Comparison of ENCODE assay signal across 19 cellular contexts in genomic region chr2:121485039-121485438, GRCh38. TPM values are rescaled to one million over a fixed set of nuclear protein-coding genes. Genes with fewer than 3 reads are reported as not detected.
DNase-seq lines count a peak whose midpoint lies in the region; ATAC-seq and TF ChIP-seq lines count a peak whose summit lies in the region.
"Had no signal": no experiment of that assay in that cellular context is flagged by ENCODE, and none has a peak within 500 bp of the region (broad histone marks: within the 10 kb centered on the region; RNA-seq: fewer than 3 reads in every experiment).

No MANE protein-coding gene starts in this region.

- H3K4me3 ChIP-seq in GM23248 (no peak overlapping the region), trophoblast cell (ENCODE audit: low read depth, low read length) (no peak overlapping the region)

- no peak overlapping the region for H3K23ac ChIP-seq in trophoblast cell (ENCODE audit: low read length)

- H4K91ac ChIP-seq in trophoblast cell (ENCODE audit: low read depth, low read length), result no peak overlapping the region

- no peak overlapping the region for H2BK5ac ChIP-seq in trophoblast cell (ENCODE audit: low read depth, low read length, poor library complexity)

- H2AK5ac ChIP-seq in trophoblast cell (ENCODE audit: low read length), result no peak overlapping the region

- H3K4me2 ChIP-seq in GM23248 (ENCODE audit: unreplicated experiment) (peak overlapping the region; percentile 68), trophoblast cell (ENCODE audit: low read length) (no peak overlapping the region)

- no peak overlapping the region for H4K12ac ChIP-seq in trophoblast cell (ENCODE audit: low read depth, low read length)

- no peaks in the 10 kb centered on the region for H3K9me2 ChIP-seq in GM23248 (ENCODE audit: insufficient read depth)

- no peaks in the 10 kb centered on the region for H3K36me3 ChIP-seq in GM23248 (ENCODE audit: low read depth)
- H3K36me3 ChIP-seq in trophoblast cell (ENCODE audit: control insufficient read depth in 1 of 2, insufficient read depth in 2 of 2, low read length in 2 of 2), result peaks cover 0 to 3% of the 10 kb centered on the region in 2 experiments

- peak overlapping the region; percentile 45; the same call in 1 of the 2 replicates for H3K9ac ChIP-seq in GM23248
- no peak overlapping the region for H3K9ac ChIP-seq in trophoblast cell (ENCODE audit: low read length)

- H4K8ac ChIP-seq in trophoblast cell (ENCODE audit: low read depth, low read length), result no peak overlapping the region

- no peak overlapping the region for H2BK120ac ChIP-seq in trophoblast cell (ENCODE audit: insufficient read depth, low read length, poor library complexity)

- H4K20me1 ChIP-seq in GM23248 (ENCODE audit: insufficient read depth), result no peaks in the 10 kb centered on the region

- in situ Hi-C loops in GM23248 (cut with MboI), result no loop called here

- H3K79me2 ChIP-seq in GM23248 (ENCODE audit: insufficient read depth) (peaks cover 57% of the 10 kb centered on the region), trophoblast cell (ENCODE audit: control insufficient read depth, insufficient read depth, low read length, poor library complexity) (no peaks in the 10 kb centered on the region)

- H3K9me3 ChIP-seq in GM23248 (ENCODE audit: low read depth) (no peaks in the 10 kb centered on the region), trophoblast cell (ENCODE audit: insufficient read depth, low read depth, low read length) (no peaks in the 10 kb centered on the region)

- peak overlapping the region; percentile 87 for H3K27ac ChIP-seq in GM23248
- H3K27ac ChIP-seq in trophoblast cell (ENCODE audit: low read depth, low read length), result no peak overlapping the region
- H3K27ac ChIP-seq: C4-2B had no signal

- H3K14ac ChIP-seq in trophoblast cell (ENCODE audit: low read length), result no peak overlapping the region

- peaks cover 67% of the 10 kb centered on the region for H3F3A ChIP-seq in GM23248 (ENCODE audit: insufficient read depth)

- no peaks in the 10 kb centered on the region for H3K79me1 ChIP-seq in trophoblast cell (ENCODE audit: low read length)

- H2AFZ ChIP-seq in GM23248 (no peak overlapping the region), trophoblast cell (ENCODE audit: insufficient read depth, low read length, poor library complexity) (no peak overlapping the region)

- no peaks in the 10 kb centered on the region for H3K27me3 ChIP-seq in GM23248 (replicated peaks; ENCODE audit: insufficient read depth)
- H3K27me3 ChIP-seq in trophoblast cell (ENCODE audit: insufficient read depth, low read length), result no peaks in the 10 kb centered on the region

- ATAC-seq in SK-N-SH treated with all-trans-retinoic acid at 6 μM for 48 hours, result peak; percentile 11; the same call in 2 of the 3 replicates
- ATAC-seq in esophagus mucosa, result peak; percentile 29
- ATAC-seq in GM19452 (IDR thresholded peaks at IDR 0.05; ENCODE audit: unreplicated experiment), result no peak
- ATAC-seq in HG02981 (IDR thresholded peaks at IDR 0.05; ENCODE audit: unreplicated experiment), result no peak
- no peak for ATAC-seq in GM21723 (IDR thresholded peaks at IDR 0.05; ENCODE audit: unreplicated experiment)

- peak; percentile 91 for DNase-seq in GM23248
- DNase-seq in trophoblast cell, result peak; percentile 34 to 69
- no peak for DNase-seq in NCI-H1105 (lab: John Stamatoyannopoulos, UW)
- DNase-seq: activated CD4-positive, alpha-beta T cell treated with anti-CD3 and anti-CD28 coated beads, Interleukin-2, amount 50 U/mL, for 1 hour; activated gamma-delta T cell; MM.1S; NCI-H2171; stimulated activated CD4-positive, alpha-beta T cell treated with anti-CD3 and anti-CD28 coated beads, Interleukin-4, amount 100 ng/mL, for 1 hour; stimulated activated naive CD4-positive, alpha-beta T cell treated with Interleukin-2 at 50 U/mL for 16 hours; T-helper 1 cell had no signal

- H3K4me1 ChIP-seq in GM23248 (ENCODE audit: insufficient read depth) (peaks cover 70% of the 10 kb centered on the region), trophoblast cell (ENCODE audit: control insufficient read depth in 1 of 2, insufficient read depth in 2 of 2, low read length in 2 of 2) (peaks cover 2 to 3% of the 10 kb centered on the region in 2 experiments)

- H2BK12ac ChIP-seq in trophoblast cell (ENCODE audit: low read length), result no peak overlapping the region

- H3K18ac ChIP-seq in trophoblast cell (ENCODE audit: low read length), result no peak overlapping the region

- no peak overlapping the region for H3K4ac ChIP-seq in trophoblast cell (ENCODE audit: low read depth, low read length)

TF ChIP-seq in SK-N-SH treated with all-trans-retinoic acid at 6 μM for 48 hours, 23 proteins besides CTCF, POLR2A, EP300 and RAD21:
- TF ChIP-seq BACH2 (CRISPR knock-in tag; IDR thresholded peaks at IDR 0.05; ENCODE audit: borderline replicate concordance), result no peak
- TF ChIP-seq OSR1 (CRISPR knock-in tag; IDR thresholded peaks at IDR 0.05), result no peak
- no peak for TF ChIP-seq TSHZ2 (CRISPR knock-in tag; IDR thresholded peaks at IDR 0.05)
- no peak for TF ChIP-seq POU6F1 (CRISPR knock-in tag; IDR thresholded peaks at IDR 0.05; ENCODE audit: borderline replicate concordance, low read depth)

RNA-seq across cellular contexts. Expression of gene RNU4ATAC, which starts 45.6 kb away (rescaled TPM):
- total RNA-seq in GM23248 (2014; rRNA removed; shearing (Covaris generic)), result not detected in 2 replicates
- 6.2 TPM in 1 of 2 replicates, not detected in the other for polyA plus RNA-seq in GM23248 (2016; fragmentation: Nextera tagmentation; extraction: Ambion mirVana)
- total RNA-seq in esophagus mucosa, result not detected
- polyA plus RNA-seq in trophoblast cell (2013), result not detected in 2 replicates
- total RNA-seq: cardiac septum, mononuclear cell had no signal
- polyA plus RNA-seq: esophagus had no signal

Comparison
In these comparisons a context has a peak if more than half of its experiments do, and no peak if none do; other contexts are left out.
1. ATAC-seq: peak in SK-N-SH treated with all-trans-retinoic acid at 6 μM for 48 hours (single experiment) and esophagus mucosa (single experiment); none in GM19452 (single experiment), HG02981 (single experiment) and GM21723 (single experiment).